ENCODE assay signal across 1 cellular context in genomic region chr17:76451480-76451879, GRCh38.
A peak's percentile ranks its signal among the peaks of the same experiment; 100 is the strongest.
TF ChIP-seq lines count a peak whose summit lies in the region.

No MANE protein-coding gene starts in this region.

TF ChIP-seq in HepG2, 621 proteins besides CTCF, POLR2A, EP300 and RAD21:
- TF ChIP-seq ZNF263 (CRISPR knock-in tag; IDR thresholded peaks at IDR 0.05) (no peak), ZNF646 (CRISPR knock-in tag; IDR thresholded peaks at IDR 0.05) (peak; percentile 52; the same call in 1 of the 2 replicates), BCL3 (CRISPR knock-in tag; IDR thresholded peaks at IDR 0.05) (no peak), ZEB1 (IDR thresholded peaks at IDR 0.05; ENCODE audit: insufficient replicate concordance, low read depth) (no peak), CENPT (CRISPR knock-in tag; IDR thresholded peaks at IDR 0.05; ENCODE audit: low read depth) (no peak), TGIF2 (CRISPR knock-in tag; IDR thresholded peaks at IDR 0.05) (0 out of 2 replicates have a peak, but pooled peaks have one; percentile 31), ZNF652 (CRISPR knock-in tag; IDR thresholded peaks at IDR 0.05; ENCODE audit: borderline replicate concordance, low read depth) (no peak), ZNF441 (CRISPR knock-in tag; IDR thresholded peaks at IDR 0.05; ENCODE audit: borderline replicate concordance) (no peak), GPBP1L1 (CRISPR knock-in tag; IDR thresholded peaks at IDR 0.05) (no peak), SMAD1 (CRISPR knock-in tag; IDR thresholded peaks at IDR 0.05; ENCODE audit: borderline replicate concordance, low read depth) (no peak), ZNF235 (CRISPR knock-in tag; IDR thresholded peaks at IDR 0.05; ENCODE audit: borderline replicate concordance) (no peak), ZNF83 (CRISPR knock-in tag; IDR thresholded peaks at IDR 0.05; ENCODE audit: borderline replicate concordance) (no peak), FOSL2 (CRISPR knock-in tag; IDR thresholded peaks at IDR 0.05) (no peak), ZFP1 (CRISPR knock-in tag; IDR thresholded peaks at IDR 0.05) (no peak), DMTF1 (CRISPR knock-in tag; IDR thresholded peaks at IDR 0.05) (no peak), FLYWCH1 (CRISPR knock-in tag; IDR thresholded peaks at IDR 0.05) (no peak)
